ENCODE assay signal across 8 cellular contexts in the genomic region with DNA sequence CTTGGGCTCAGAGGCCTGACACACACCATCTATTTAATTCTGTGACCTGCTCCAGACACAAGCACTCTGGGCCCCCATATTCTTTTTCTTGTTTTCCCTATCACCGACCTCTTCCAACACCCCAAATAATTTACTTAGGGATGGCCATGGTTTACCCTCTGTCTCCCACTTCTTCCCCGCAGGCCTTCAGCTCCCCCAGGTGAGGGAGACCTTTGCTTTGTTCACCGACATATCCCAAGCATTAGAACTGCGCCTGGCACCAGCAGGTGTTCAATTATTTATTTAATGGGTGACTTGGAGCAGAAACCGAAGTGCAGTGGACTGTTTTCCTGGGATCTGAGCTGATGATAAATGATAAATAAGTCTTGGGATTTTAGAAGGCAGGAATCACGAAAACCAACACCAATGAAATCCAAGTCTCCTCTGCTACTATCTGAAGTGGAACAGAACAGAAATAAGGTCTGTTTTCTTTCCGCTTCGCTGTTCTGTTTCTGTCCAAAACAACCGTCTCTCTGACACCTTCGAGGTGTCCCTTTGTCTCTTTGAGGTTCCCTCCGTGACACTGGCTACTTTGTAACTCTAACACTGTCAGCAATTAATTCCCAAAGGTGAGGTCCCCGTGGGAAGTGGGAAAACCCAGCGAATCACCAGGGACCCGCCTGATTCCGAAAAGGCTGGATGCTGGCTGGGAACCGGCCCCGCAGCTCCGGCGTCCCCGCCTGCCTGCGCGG. TPM values are rescaled to one million over a fixed set of nuclear protein-coding genes. Genes with fewer than 3 reads are reported as not detected.
DNase-seq lines count a peak whose midpoint lies in the region; ATAC-seq and TF ChIP-seq lines count a peak whose summit lies in the region.

No MANE protein-coding gene starts in this region.

- intact Hi-C loops in right cardiac atrium (cut with DNase I): loop anchor here in 2 of 4 donors (2.0 to 5.0 kb wide), 2 partner anchors 64 to 65 kb away; no protein-coding TSS in a partner anchor

- peaks cover 20% of the 10 kb centered on the region; the same call in 1 of the 2 replicates for H3F3A ChIP-seq in GM23248 (ENCODE audit: insufficient read depth)

- H3K27ac ChIP-seq in GM23248 (peak overlapping the region; percentile 86), RWPE1 (peak overlapping the region; percentile 92), right cardiac atrium (ENCODE audit: low read length) (peak overlapping the region; percentile 97)

- WGBS in GM23248 (ENCODE audit: low coverage in 1 of 2, low lambda C conversion rate in 2 of 2, missing lambda C conversion rate in 2 of 2), 2 experiments: 19 to 22% methylated on average over 21 to 22 of the region's 22 CpGs
- 17% methylated on average over 22 of the region's 22 CpGs for WGBS in right cardiac atrium

- POLR2A ChIA-PET in RWPE1 (lab: Yijun Ruan, JAX; ENCODE audit: low non-redundant PET): interaction anchor here (1.0 kb wide), 1 partner anchor 59 kb away, joined by 3 read pairs; no protein-coding TSS in a partner anchor

- 0 out of 2 replicates have a peak, but pooled peaks cover 3% of the 10 kb centered on the region for H4K20me1 ChIP-seq in GM23248 (ENCODE audit: insufficient read depth)

- H3K79me2 ChIP-seq in GM23248 (ENCODE audit: insufficient read depth): peaks cover 15% of the 10 kb centered on the region

- no peaks in the 10 kb centered on the region for H3K9me2 ChIP-seq in GM23248 (ENCODE audit: insufficient read depth)

- H3K27me3 ChIP-seq in GM23248 (replicated peaks; ENCODE audit: insufficient read depth) (no peaks in the 10 kb centered on the region), right cardiac atrium (ENCODE audit: control insufficient read depth, insufficient read depth) (no peaks in the 10 kb centered on the region)

- H3K4me1 ChIP-seq in GM23248 (ENCODE audit: insufficient read depth) (peaks cover 17% of the 10 kb centered on the region), right cardiac atrium (ENCODE audit: control insufficient read depth, insufficient read depth, low read length) (peaks cover 14% of the 10 kb centered on the region)

- H3K9me3 ChIP-seq in GM23248 (ENCODE audit: low read depth): no peaks in the 10 kb centered on the region
- no peaks in the 10 kb centered on the region for H3K9me3 ChIP-seq in right cardiac atrium (ENCODE audit: control insufficient read depth, low read length)

- no peak for ATAC-seq in right cardiac atrium
- ATAC-seq in GM19397 (IDR thresholded peaks at IDR 0.05; ENCODE audit: unreplicated experiment): no peak
- no peak for ATAC-seq in HG03045 (IDR thresholded peaks at IDR 0.05; ENCODE audit: unreplicated experiment)

- peak overlapping the region; percentile 99 for H3K4me2 ChIP-seq in GM23248 (ENCODE audit: unreplicated experiment)

- in situ Hi-C loops in GM23248 (cut with MboI): no loop called here

- H2AFZ ChIP-seq in GM23248: peak overlapping the region; percentile 93

- no peak; the same call in 1 of the 2 replicates for TF ChIP-seq CTCF in RWPE1 (conservative IDR thresholded peaks at IDR 0.05; ENCODE audit: low read depth)

- CTCF ChIA-PET in RWPE1 (lab: Yijun Ruan, JAX): interaction anchor here (0.6 kb wide), 1 partner anchor 146 kb away, joined by 4 read pairs; no protein-coding TSS in a partner anchor

- DNase-seq in GM23248: no peak
- no peak for DNase-seq in RWPE1 (ENCODE audit: low spot score)
- no peak for DNase-seq in right cardiac atrium
- no peak for DNase-seq in skeletal muscle cell (ENCODE audit: low read depth)
- DNase-seq in NCI-H524 (lab: John Stamatoyannopoulos, UW): no peak
- no peak for DNase-seq in activated gamma-delta T cell treated with Interleukin-2 at 50 U/mL for 16 hours

- H3K36me3 ChIP-seq in GM23248 (ENCODE audit: low read depth): no peaks in the 10 kb centered on the region

- H3K9ac ChIP-seq in GM23248: peak overlapping the region; percentile 96

- H3K4me3 ChIP-seq in GM23248 (peak overlapping the region; percentile 99), right cardiac atrium (ENCODE audit: low read length) (peak overlapping the region; percentile 88), skeletal muscle cell (ENCODE audit: low read depth, low read length) (peak overlapping the region; percentile 84)

RNA-seq across cellular contexts. Expression of gene RIN2, which starts 1.1 kb away (rescaled TPM):
- 48.0 and 48.3 TPM in 2 replicates for total RNA-seq in GM23248 (2014; rRNA removed; shearing (Covaris generic))
- polyA plus RNA-seq in GM23248 (2016; fragmentation: Nextera tagmentation; extraction: Ambion mirVana) (45.3 and 45.6 TPM in 2 replicates), right cardiac atrium (16.8 TPM)
- total RNA-seq in right cardiac atrium: 10 to 100 TPM; 47.8 to 70.9 (median 60.3) TPM
